10 cellular contexts compared by ENCODE assay signal in the genomic region with DNA sequence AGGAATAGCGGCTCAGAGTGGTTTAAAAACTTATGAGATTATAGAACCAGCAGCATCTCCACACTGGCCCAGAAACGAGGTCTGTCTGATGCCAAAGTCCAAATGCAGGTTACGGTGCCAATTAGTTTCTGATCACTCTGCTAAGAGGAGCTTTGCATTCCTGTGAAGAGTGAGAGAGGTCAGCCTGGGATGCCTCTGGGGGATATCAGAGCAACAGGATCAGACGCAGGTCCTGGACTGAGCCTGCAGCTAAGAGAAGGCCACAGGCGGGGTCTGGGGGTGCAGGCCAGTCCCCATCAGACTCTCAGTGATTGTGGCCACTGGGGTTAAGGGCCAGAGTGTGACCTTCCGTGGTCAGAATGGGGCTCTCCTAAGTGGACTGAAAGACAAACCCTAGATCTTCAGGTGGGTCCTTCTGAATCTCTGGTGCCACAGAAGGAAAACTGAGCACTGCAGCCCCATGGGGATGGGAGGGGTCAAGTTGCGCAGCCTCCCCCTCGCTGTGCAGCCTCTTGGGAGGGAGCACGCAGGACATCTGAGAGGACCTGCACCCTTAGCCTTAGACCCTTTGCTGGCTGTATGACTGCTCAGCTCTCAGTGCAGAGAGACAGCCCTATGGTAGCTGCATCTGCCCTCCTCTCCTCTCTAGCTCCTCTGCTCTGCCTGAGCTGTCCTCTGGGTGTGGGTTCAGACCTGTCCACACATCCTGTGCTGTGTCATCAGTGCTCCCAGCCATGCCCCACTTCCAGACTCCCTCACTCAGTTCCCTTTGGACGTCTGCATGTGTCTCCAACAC. TPM values are rescaled to one million over a fixed set of nuclear protein-coding genes. Genes with fewer than 3 reads are reported as not detected.
A peak's percentile ranks its signal among the peaks of the same experiment; 100 is the strongest.
DNase-seq lines count a peak whose midpoint lies in the region; ATAC-seq, FAIRE-seq and TF ChIP-seq lines count a peak whose summit lies in the region.
"Not testable (repeated sequence)": the region's sequence is repeated elsewhere in the genome, so short reads cannot be mapped to it uniquely, and the experiment has no call there.
"Had no signal": no experiment of that assay in that cellular context is flagged by ENCODE, and none has a peak within 500 bp of the region (broad histone marks: within the 10 kb centered on the region; RNA-seq: fewer than 3 reads in every experiment).

No MANE protein-coding gene starts in this region.

- FAIRE-seq in A549 (lab: Jason Lieb, UNC): not testable (repeated sequence)
- peak; percentile 38 for FAIRE-seq in HTR-8/SVneo (lab: Jason Lieb, UNC)

- not testable (repeated sequence) for H3K36me3 ChIP-seq in heart left ventricle, lower lobe of right lung, upper lobe of right lung

- ATAC-seq in A549 (peak; percentile 55 to 66; a peak in 5 of 6 replicates), SK-N-SH treated with all-trans-retinoic acid at 6 μM for 48 hours (peak; percentile 42; the same call in 2 of the 3 replicates), esophagus mucosa (peak; percentile 32), heart left ventricle (peak in 3 of 4 donors; percentile 24 to 54 (median 49)), lower lobe of right lung (peak; percentile 26 to 32), omental fat pad (ENCODE audit: low FRiP score) (peak; percentile 25), upper lobe of right lung (peak; percentile 25)

- intact Hi-C loops in heart left ventricle (cut with DNase I); lower lobe of right lung (cut with DNase I); upper lobe of right lung (cut with DNase I): not testable (repeated sequence)

- not testable (repeated sequence) for H3K4me3 ChIP-seq in A549, heart left ventricle, lower lobe of right lung, upper lobe of right lung

- H3K27ac ChIP-seq in A549, heart left ventricle, lower lobe of right lung, upper lobe of right lung: not testable (repeated sequence)

- not testable (repeated sequence) for TF ChIP-seq POLR2A in A549 (IDR thresholded peaks at IDR 0.05; ENCODE audit: low read length); heart left ventricle (IDR thresholded peaks at IDR 0.05)

- H3K4me2 ChIP-seq in A549: not testable (repeated sequence)

- H3K9me3 ChIP-seq in A549, lower lobe of right lung, upper lobe of right lung: not testable (repeated sequence)
- peaks cover 0 to 19% (median 4%) of the 10 kb centered on the region in 12 donors for H3K9me3 ChIP-seq in heart left ventricle

- not testable (repeated sequence) for H3K27me3 ChIP-seq in heart left ventricle; lower lobe of right lung (ENCODE audit: low read depth); upper lobe of right lung

- TF ChIP-seq EP300 in A549 (IDR thresholded peaks at IDR 0.05): not testable (repeated sequence)

- not testable (repeated sequence) for TF ChIP-seq CTCF in A549 (IDR thresholded peaks at IDR 0.05); heart left ventricle (IDR thresholded peaks at IDR 0.05); lower lobe of right lung (IDR thresholded peaks at IDR 0.05); omental fat pad (IDR thresholded peaks at IDR 0.05); upper lobe of right lung (IDR thresholded peaks at IDR 0.05)

- CTCF ChIA-PET in A549 (lab: Yijun Ruan, JAX): not testable (repeated sequence)

- not testable (repeated sequence) for H3K4me1 ChIP-seq in A549, heart left ventricle, lower lobe of right lung, upper lobe of right lung

- TF ChIP-seq RAD21 in A549 (conservative IDR thresholded peaks at IDR 0.05 in 1 of 2, IDR thresholded peaks at IDR 0.05 in 1 of 2): not testable (repeated sequence)

- POLR2A ChIA-PET in A549 (lab: Yijun Ruan, JAX): not testable (repeated sequence)

- 74% methylated on average over 6 of the region's 10 CpGs for WGBS in A549 (ENCODE audit: missing lambda C conversion rate)
- WGBS in heart left ventricle, 4 donors: 73 to 93% (median 82%) methylated on average over 5 to 7 of the region's 10 CpGs

- DNase-seq in A549 (ENCODE audit: low read depth in 1 of 2, low spot score in 1 of 2); HTR-8/SVneo (ENCODE audit: insufficient read length, low spot score); heart left ventricle; lower lobe of right lung; omental fat pad (ENCODE audit: low spot score); upper lobe of right lung: not testable (repeated sequence)

RNA-seq across cellular contexts. Expression of a gene that starts 23.4 kb away (rescaled TPM):
- 0.18 and 0.70 TPM in 2 replicates for polyA plus RNA-seq in A549 (2011; rRNA removed)
- 0.08 and 0.20 TPM in 2 replicates for polyA plus RNA-seq in A549 (2012; cell fraction: cytosol; rRNA removed)
- polyA plus RNA-seq in A549 (2012; cell fraction: nucleus; rRNA removed): 1.3 and 2.6 TPM in 2 replicates
- 0.97 to 1.4 TPM (median 1.0 TPM) in 3 replicates for polyA plus RNA-seq in A549 (2017; fragmentation: RNase III; extraction: RNeasy Plus Mini Kit Qiagen cat#74134 plus additional on column Dnase treatment)
- polyA minus RNA-seq in A549 (2011; rRNA and poly(A)+ RNA removed): 1.5 and 3.6 TPM in 2 replicates
- total RNA-seq in esophagus mucosa: 7.0 TPM
- 10 to 100 TPM in 5 of 9 donors, 1 to 10 TPM in 4; 5.1 to 26.5 (median 10.2) TPM for total RNA-seq in heart left ventricle
- 1 to 10 TPM; 3.0 to 8.8 TPM for polyA plus RNA-seq in heart left ventricle
- total RNA-seq in lower lobe of right lung: 14.9 TPM
- total RNA-seq in omental fat pad: 1 to 10 TPM; 1.1 to 5.5 (median 3.5) TPM
- 8.0 TPM for total RNA-seq in upper lobe of right lung
- polyA plus RNA-seq: AG04450, CD14-positive monocyte had no signal

RNA-seq across cellular contexts. Expression of a gene that starts 42.9 kb away (rescaled TPM):
- polyA plus RNA-seq in A549 (2011; rRNA removed) (2.6 and 9.9 TPM in 2 replicates), A549 (2017; fragmentation: RNase III; extraction: RNeasy Plus Mini Kit Qiagen cat#74134 plus additional on column Dnase treatment) (12.9 to 16.0 TPM (median 13.7 TPM) in 3 replicates), heart left ventricle (10 to 100 TPM in 1 of 2 donors, 1 to 10 TPM in 1; 6.3 to 12.5 TPM)
- 3.8 and 4.7 TPM in 2 replicates for polyA plus RNA-seq in A549 (2012; cell fraction: cytosol; rRNA removed)
- polyA plus RNA-seq in A549 (2012; cell fraction: nucleus; rRNA removed): 67.7 and 100 TPM in 2 replicates
- polyA minus RNA-seq in A549 (2011; rRNA and poly(A)+ RNA removed): 13.4 and 20.0 TPM in 2 replicates
- total RNA-seq in esophagus mucosa (11.2 TPM), heart left ventricle (10 to 100 TPM in 6 of 9 donors, 1 to 10 TPM in 3; 6.6 to 25.0 (median 10.8) TPM), lower lobe of right lung (28.7 TPM), omental fat pad (1 to 10 TPM; 2.4 to 5.8 (median 4.8) TPM), upper lobe of right lung (12.6 TPM)
- polyA plus RNA-seq: CD14-positive monocyte had no signal
